22 cellular contexts compared by ENCODE assay signal in genomic region chr10:129709627-129710509, GRCh38.
"Had no signal": no experiment of that assay in that cellular context is flagged by ENCODE, and none has a peak within 500 bp of the region (broad histone marks: within the 10 kb centered on the region; RNA-seq: fewer than 3 reads in every experiment).

No MANE protein-coding gene starts in this region.

- FAIRE-seq: colon, keratinocyte had no signal

- H3K4me3 Mint-ChIP-seq: activated naive CD4-positive, alpha-beta T cell treated with anti-CD3 and anti-CD28 coated beads for 36 hours; activated naive CD8-positive, alpha-beta T cell treated with anti-CD3 and anti-CD28 coated beads, Interleukin-2, amount 50 U/mL, for 24 hours; activated T-cell treated with anti-CD3 and anti-CD28 coated beads, Interleukin-2, amount 50 U/mL, for 4 hours; memory B cell; naive B cell; T-helper 1 cell treated with Interleukin-12 subunit alpha and Interleukin-12 subunit beta and Interleukin-4 antibody, amounts not matched to agents 30 μg/mL and 1 μg/mL, for 36 hours had no signal

- H3K79me2 ChIP-seq: parathyroid adenoma had no signal

- H3K27me3 ChIP-seq: brain microvascular endothelial cell, gastrocnemius medialis, neutrophil, thyroid gland had no signal

- H3K27me3 Mint-ChIP-seq: activated naive CD8-positive, alpha-beta T cell treated with anti-CD3 and anti-CD28 coated beads, Interleukin-2, amount 50 U/mL, for 24 hours; memory B cell; naive B cell had no signal

- H3K9me3 ChIP-seq: gastrocnemius medialis, mucosa of descending colon, neutrophil, thyroid gland had no signal

- H3K9ac ChIP-seq: parathyroid adenoma had no signal

- H3K4me3 ChIP-seq: gastrocnemius medialis, mucosa of descending colon, thyroid gland had no signal

- H3K4me1 Mint-ChIP-seq: memory B cell, naive B cell had no signal

- H3K36me3 ChIP-seq: brain microvascular endothelial cell, gastrocnemius medialis, neutrophil, thyroid gland had no signal

- H3K27ac ChIP-seq: brain microvascular endothelial cell, gastrocnemius medialis, neutrophil, parathyroid adenoma, thyroid gland had no signal

- H3K9me3 Mint-ChIP-seq: activated naive CD4-positive, alpha-beta T cell treated with anti-CD3 and anti-CD28 coated beads for 36 hours; activated naive CD8-positive, alpha-beta T cell treated with anti-CD3 and anti-CD28 coated beads, Interleukin-2, amount 50 U/mL, for 24 hours; activated T-cell treated with anti-CD3 and anti-CD28 coated beads, Interleukin-2, amount 50 U/mL, for 4 hours; memory B cell; naive B cell; T-helper 1 cell treated with Interleukin-12 subunit alpha and Interleukin-12 subunit beta and Interleukin-4 antibody, amounts not matched to agents 30 μg/mL and 1 μg/mL, for 36 hours had no signal

- DNase-seq: activated CD4-positive, alpha-beta T cell treated with anti-CD3 and anti-CD28 coated beads, Interleukin-2, amount 50 U/mL, for 1 hour; activated CD4-positive, CD25-positive, alpha-beta regulatory T cell treated with anti-CD3 and anti-CD28 coated beads, Interleukin-2, amount 50 U/mL, for 72 hours; activated CD8-positive, alpha-beta memory T cell treated with anti-CD3 and anti-CD28 coated beads, Interleukin-2, amount 50 U/mL, for 4 hours; activated naive CD4-positive, alpha-beta T cell treated with anti-CD3 and anti-CD28 coated beads for 36 hours; activated naive CD8-positive, alpha-beta T cell treated with anti-CD3 and anti-CD28 coated beads, Interleukin-2, amount 50 U/mL, for 24 hours; activated T-cell treated with anti-CD3 and anti-CD28 coated beads, Interleukin-2, amount 50 U/mL, for 4 hours; aorta; brain microvascular endothelial cell; central memory CD4-positive, alpha-beta T cell; erythroblast; gastrocnemius medialis; mucosa of descending colon; naive B cell; stimulated activated CD8-positive, alpha-beta memory T cell treated with anti-CD3 and anti-CD28 coated beads, Interleukin-4, amount 100 ng/mL, for 48 hours; stimulated activated naive CD4-positive, alpha-beta T cell treated with Interleukin-2 at 50 U/mL for 16 hours; thyroid gland had no signal

- H3K4me1 ChIP-seq: parathyroid adenoma had no signal

- H3K27ac Mint-ChIP-seq: activated naive CD4-positive, alpha-beta T cell treated with anti-CD3 and anti-CD28 coated beads for 36 hours; activated naive CD8-positive, alpha-beta T cell treated with anti-CD3 and anti-CD28 coated beads, Interleukin-2, amount 50 U/mL, for 24 hours; T-helper 1 cell treated with Interleukin-12 subunit alpha and Interleukin-12 subunit beta and Interleukin-4 antibody, amounts not matched to agents 30 μg/mL and 1 μg/mL, for 36 hours had no signal

- ATAC-seq: activated naive CD8-positive, alpha-beta T cell treated with anti-CD3 and anti-CD28 coated beads, Interleukin-2, amount 50 U/mL, for 24 hours; gastrocnemius medialis; mucosa of descending colon had no signal

- H2AFZ ChIP-seq: parathyroid adenoma had no signal
